Comparison of ENCODE assay signal across 20 cellular contexts in the genomic region with DNA sequence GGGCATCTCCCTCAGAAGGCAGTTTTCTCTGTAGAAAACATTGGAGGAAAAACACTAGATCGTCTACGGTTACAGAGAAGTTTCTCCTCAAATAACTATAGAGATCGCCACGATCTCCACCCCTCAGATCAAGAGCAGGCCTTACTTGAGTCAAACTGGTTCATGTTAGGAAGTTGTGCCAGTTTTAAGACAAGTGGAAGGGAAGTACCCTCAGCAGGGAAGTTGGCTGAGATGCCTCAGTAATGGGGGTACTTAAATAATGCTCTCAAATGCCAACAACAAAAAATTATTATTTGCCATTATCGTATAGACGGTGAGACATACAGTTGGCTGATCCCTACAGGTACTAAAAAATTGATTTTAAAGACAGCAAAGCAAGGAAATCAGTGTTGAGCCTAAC. TPM values are rescaled to one million over a fixed set of nuclear protein-coding genes. Genes with fewer than 3 reads are reported as not detected.
DNase-seq lines count a peak whose midpoint lies in the region; ATAC-seq and TF ChIP-seq lines count a peak whose summit lies in the region.
"Had no signal": no experiment of that assay in that cellular context is flagged by ENCODE, and none has a peak within 500 bp of the region (broad histone marks: within the 10 kb centered on the region; RNA-seq: fewer than 3 reads in every experiment).

No MANE protein-coding gene starts in this region.

- H3K9me3 Mint-ChIP-seq in WTC11, result no peaks in the 10 kb centered on the region
- H3K9me3 Mint-ChIP-seq: HFFc6, IgD-negative memory B cell had no signal

- peak overlapping the region; percentile 96 for H3K27ac Mint-ChIP-seq in WTC11
- H3K27ac Mint-ChIP-seq: IgD-negative memory B cell had no signal

- H3K27ac ChIP-seq in HUES48 (ENCODE audit: low read depth, low read length) (peak overlapping the region; percentile 91), iPS DF 6.9 (ENCODE audit: low read length) (peak overlapping the region; percentile 60), trophoblast cell (ENCODE audit: low read depth, low read length) (no peak overlapping the region), ovary (no peak overlapping the region)

- DNase-seq in WTC11 (ENCODE audit: low spot score), result no peak
- no peak for DNase-seq in iPS DF 6.9 (ENCODE audit: low read depth, low spot score)
- DNase-seq in trophoblast cell, result no peak
- DNase-seq in ovary, result no peak
- DNase-seq in stimulated activated CD4-positive, alpha-beta T cell treated with anti-CD3 and anti-CD28 coated beads, Interleukin-4, amount 100 ng/mL, for 4 hours, result no peak
- no peak for DNase-seq in inferior parietal cortex (ENCODE audit: extremely low spot score)
- DNase-seq: BE2C, DMS53, GF-D8, HFFc6, NCI-H1105, NCI-H146, NCI-H2029, NCI-H226, NCI-H510A treated with DMSO at 0.1 percent for 48 hours, NCI-H82, Peyer's patch had no signal

- H3K79me1 ChIP-seq in trophoblast cell (ENCODE audit: low read length), result peaks cover 39% of the 10 kb centered on the region

- TF ChIP-seq CTCF in WTC11 (IDR thresholded peaks at IDR 0.05) (no peak), ovary (IDR thresholded peaks at IDR 0.05) (no peak)

- WGBS in iPS DF 6.9 (ENCODE audit: insufficient coverage, insufficient read length), result no CpG with 5 or more reads among the region's 6 CpGs
- WGBS in trophoblast cell (ENCODE audit: extremely low coverage, insufficient coverage, insufficient read length), result no CpG with 5 or more reads among the region's 6 CpGs
- 92 to 94% (median 92%) methylated on average over 6 of the region's 6 CpGs for WGBS in ovary, 3 donors

- CTCF ChIA-PET in WTC11 (lab: Charles Lee), result interaction anchor here (1.1 to 1.6 kb wide), 6 partner anchors 9 to 220 kb away, joined by 3 to 7 read pairs (median 4); no protein-coding TSS in a partner anchor

- H3K27me3 ChIP-seq in HUES48 (ENCODE audit: control insufficient read depth, insufficient read depth, low read length) (peaks cover 5% of the 10 kb centered on the region; the same call in 1 of the 2 replicates), iPS DF 6.9 (ENCODE audit: control insufficient read depth, insufficient read depth, low read length) (no peaks in the 10 kb centered on the region; the same call in 1 of the 2 replicates), trophoblast cell (ENCODE audit: insufficient read depth, low read length) (no peaks in the 10 kb centered on the region), ovary (no peaks in the 10 kb centered on the region)
- H3K27me3 ChIP-seq: BE2C, Peyer's patch had no signal

- no peak overlapping the region for H3K4me2 ChIP-seq in trophoblast cell (ENCODE audit: low read length)

- no peak overlapping the region for H2BK5ac ChIP-seq in trophoblast cell (ENCODE audit: low read depth, low read length, poor library complexity)

- H3K79me2 ChIP-seq in trophoblast cell (ENCODE audit: control insufficient read depth, insufficient read depth, low read length, poor library complexity), result peaks cover 3% of the 10 kb centered on the region

- H3K4me1 ChIP-seq in HUES48 (ENCODE audit: control insufficient read depth, insufficient read depth, low read length), result peaks cover 65% of the 10 kb centered on the region
- peaks cover 12% of the 10 kb centered on the region for H3K4me1 ChIP-seq in iPS DF 6.9 (ENCODE audit: control insufficient read depth, insufficient read depth, low read length)
- peaks cover 33 to 46% of the 10 kb centered on the region in 2 experiments for H3K4me1 ChIP-seq in trophoblast cell (ENCODE audit: control insufficient read depth in 1 of 2, insufficient read depth in 2 of 2, low read length in 2 of 2)
- H3K4me1 ChIP-seq in ovary (ENCODE audit: insufficient read depth), result peaks cover 15% of the 10 kb centered on the region
- H3K4me1 ChIP-seq: BE2C had no signal

- no peaks in the 10 kb centered on the region for H3K36me3 Mint-ChIP-seq in WTC11

- H3K4ac ChIP-seq in trophoblast cell (ENCODE audit: low read depth, low read length), result no peak overlapping the region

- H3K4me1 Mint-ChIP-seq in WTC11, result peaks cover 88% of the 10 kb centered on the region

- no peak for TF ChIP-seq POLR2A in ovary (IDR thresholded peaks at IDR 0.05)

- H3K36me3 ChIP-seq in HUES48 (ENCODE audit: control insufficient read depth, insufficient read depth, low read length) (no peaks in the 10 kb centered on the region), iPS DF 6.9 (ENCODE audit: control insufficient read depth, insufficient read depth, low read length) (no peaks in the 10 kb centered on the region), trophoblast cell (ENCODE audit: control insufficient read depth in 1 of 2, insufficient read depth in 2 of 2, low read length in 2 of 2) (no peaks in the 10 kb centered on the region), ovary (no peaks in the 10 kb centered on the region)
- H3K36me3 ChIP-seq: BE2C, Peyer's patch had no signal

- H2BK12ac ChIP-seq in trophoblast cell (ENCODE audit: low read length), result no peak overlapping the region

- POLR2A ChIA-PET in WTC11 (lab: Charles Lee), result no interaction called here

- peaks cover 10% of the 10 kb centered on the region for H3K27me3 Mint-ChIP-seq in WTC11 (ENCODE audit: low read depth)

- TF ChIP-seq EP300 in ovary (IDR thresholded peaks at IDR 0.05), result no peak

- H3K4me3 ChIP-seq in HUES48 (ENCODE audit: low read depth, low read length) (peak overlapping the region; percentile 32; the same call in 1 of the 2 replicates), iPS DF 6.9 (ENCODE audit: low read length) (no peak overlapping the region), trophoblast cell (ENCODE audit: low read depth, low read length) (no peak overlapping the region), ovary (no peak overlapping the region)
- H3K4me3 ChIP-seq: Peyer's patch had no signal

- H3K14ac ChIP-seq in trophoblast cell (ENCODE audit: low read length), result no peak overlapping the region

- H3K9me3 ChIP-seq in HUES48 (ENCODE audit: control insufficient read depth, insufficient read depth, low read length) (no peaks in the 10 kb centered on the region), iPS DF 6.9 (ENCODE audit: control insufficient read depth, insufficient read depth, low read length) (no peaks in the 10 kb centered on the region), trophoblast cell (ENCODE audit: insufficient read depth, low read depth, low read length) (no peaks in the 10 kb centered on the region), ovary (no peaks in the 10 kb centered on the region)
- H3K9me3 ChIP-seq: BE2C, Peyer's patch had no signal

- ATAC-seq in WTC11 (no peak), HG03571 (IDR thresholded peaks at IDR 0.05; ENCODE audit: unreplicated experiment) (no peak)

- H4K91ac ChIP-seq in trophoblast cell (ENCODE audit: low read depth, low read length), result no peak overlapping the region

- no peak overlapping the region for H3K4me3 Mint-ChIP-seq in WTC11
- H3K4me3 Mint-ChIP-seq: HFFc6, IgD-negative memory B cell had no signal

- no peak overlapping the region for H4K8ac ChIP-seq in trophoblast cell (ENCODE audit: low read depth, low read length)

- H3K23ac ChIP-seq in trophoblast cell (ENCODE audit: low read length), result no peak overlapping the region

- H2AK5ac ChIP-seq in trophoblast cell (ENCODE audit: low read length), result peak overlapping the region; percentile 39

- no peak overlapping the region for H3K18ac ChIP-seq in trophoblast cell (ENCODE audit: low read length)

- H3K9ac ChIP-seq in HUES48 (ENCODE audit: low read depth, low read length) (peak overlapping the region; percentile 31; the same call in 1 of the 2 replicates), trophoblast cell (ENCODE audit: low read length) (no peak overlapping the region)

- intact Hi-C loops in ovary (cut with DNase I), result loop anchor here in 2 of 4 donors (10.0 kb wide), 1 partner anchor 284 kb away; no protein-coding TSS in a partner anchor

- H4K12ac ChIP-seq in trophoblast cell (ENCODE audit: low read depth, low read length), result no peak overlapping the region

- H2AFZ ChIP-seq in trophoblast cell (ENCODE audit: insufficient read depth, low read length, poor library complexity), result no peak overlapping the region

- H2BK120ac ChIP-seq in trophoblast cell (ENCODE audit: insufficient read depth, low read length, poor library complexity), result peak overlapping the region; percentile 21

TF ChIP-seq in WTC11, 78 proteins besides CTCF, POLR2A, EP300 and RAD21 (continues in another document):
- TF ChIP-seq, protein P1, sequence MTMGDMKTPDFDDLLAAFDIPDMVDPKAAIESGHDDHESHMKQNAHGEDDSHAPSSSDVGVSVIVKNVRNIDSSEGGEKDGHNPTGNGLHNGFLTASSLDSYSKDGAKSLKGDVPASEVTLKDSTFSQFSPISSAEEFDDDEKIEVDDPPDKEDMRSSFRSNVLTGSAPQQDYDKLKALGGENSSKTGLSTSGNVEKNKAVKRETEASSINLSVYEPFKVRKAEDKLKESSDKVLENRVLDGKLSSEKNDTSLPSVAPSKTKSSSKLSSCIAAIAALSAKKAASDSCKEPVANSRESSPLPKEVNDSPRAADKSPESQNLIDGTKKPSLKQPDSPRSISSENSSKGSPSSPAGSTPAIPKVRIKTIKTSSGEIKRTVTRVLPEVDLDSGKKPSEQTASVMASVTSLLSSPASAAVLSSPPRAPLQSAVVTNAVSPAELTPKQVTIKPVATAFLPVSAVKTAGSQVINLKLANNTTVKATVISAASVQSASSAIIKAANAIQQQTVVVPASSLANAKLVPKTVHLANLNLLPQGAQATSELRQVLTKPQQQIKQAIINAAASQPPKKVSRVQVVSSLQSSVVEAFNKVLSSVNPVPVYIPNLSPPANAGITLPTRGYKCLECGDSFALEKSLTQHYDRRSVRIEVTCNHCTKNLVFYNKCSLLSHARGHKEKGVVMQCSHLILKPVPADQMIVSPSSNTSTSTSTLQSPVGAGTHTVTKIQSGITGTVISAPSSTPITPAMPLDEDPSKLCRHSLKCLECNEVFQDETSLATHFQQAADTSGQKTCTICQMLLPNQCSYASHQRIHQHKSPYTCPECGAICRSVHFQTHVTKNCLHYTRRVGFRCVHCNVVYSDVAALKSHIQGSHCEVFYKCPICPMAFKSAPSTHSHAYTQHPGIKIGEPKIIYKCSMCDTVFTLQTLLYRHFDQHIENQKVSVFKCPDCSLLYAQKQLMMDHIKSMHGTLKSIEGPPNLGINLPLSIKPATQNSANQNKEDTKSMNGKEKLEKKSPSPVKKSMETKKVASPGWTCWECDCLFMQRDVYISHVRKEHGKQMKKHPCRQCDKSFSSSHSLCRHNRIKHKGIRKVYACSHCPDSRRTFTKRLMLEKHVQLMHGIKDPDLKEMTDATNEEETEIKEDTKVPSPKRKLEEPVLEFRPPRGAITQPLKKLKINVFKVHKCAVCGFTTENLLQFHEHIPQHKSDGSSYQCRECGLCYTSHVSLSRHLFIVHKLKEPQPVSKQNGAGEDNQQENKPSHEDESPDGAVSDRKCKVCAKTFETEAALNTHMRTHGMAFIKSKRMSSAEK (CRISPR knock-in tag; IDR thresholded peaks at IDR 0.05; ENCODE audit: borderline replicate concordance), result no peak
- TF ChIP-seq RELA (CRISPR knock-in tag; IDR thresholded peaks at IDR 0.05; ENCODE audit: borderline replicate concordance), result no peak
- no peak for TF ChIP-seq ZNF219 (CRISPR knock-in tag; IDR thresholded peaks at IDR 0.05; ENCODE audit: borderline replicate concordance)
- no peak for TF ChIP-seq ZNF317 (CRISPR knock-in tag; IDR thresholded peaks at IDR 0.05; ENCODE audit: borderline replicate concordance, low read depth)

RNA-seq across cellular contexts. Expression of a gene that starts 8.2 kb away (rescaled TPM):
- total RNA-seq in WTC11 (2021) (26.7 to 44.7 TPM (median 29.5 TPM) in 3 replicates), ovary (10 to 100 TPM; 10.7 to 36.5 (median 13.1) TPM)
- polyA plus RNA-seq in trophoblast cell (2013), result 108 and 116 TPM in 2 replicates
- polyA plus RNA-seq in ovary, result 10 to 100 TPM; 13.7 to 18.9 TPM

Comparison
In these comparisons a context has a peak if more than half of its experiments do, and no peak if none do; other contexts are left out.
1. H3K27ac ChIP-seq: peak in HUES48 (single experiment) and iPS DF 6.9 (single experiment); none in trophoblast cell (single experiment) and ovary (0 of 2).